Comparison of ENCODE assay signal across 1 cellular context in the genomic region with DNA sequence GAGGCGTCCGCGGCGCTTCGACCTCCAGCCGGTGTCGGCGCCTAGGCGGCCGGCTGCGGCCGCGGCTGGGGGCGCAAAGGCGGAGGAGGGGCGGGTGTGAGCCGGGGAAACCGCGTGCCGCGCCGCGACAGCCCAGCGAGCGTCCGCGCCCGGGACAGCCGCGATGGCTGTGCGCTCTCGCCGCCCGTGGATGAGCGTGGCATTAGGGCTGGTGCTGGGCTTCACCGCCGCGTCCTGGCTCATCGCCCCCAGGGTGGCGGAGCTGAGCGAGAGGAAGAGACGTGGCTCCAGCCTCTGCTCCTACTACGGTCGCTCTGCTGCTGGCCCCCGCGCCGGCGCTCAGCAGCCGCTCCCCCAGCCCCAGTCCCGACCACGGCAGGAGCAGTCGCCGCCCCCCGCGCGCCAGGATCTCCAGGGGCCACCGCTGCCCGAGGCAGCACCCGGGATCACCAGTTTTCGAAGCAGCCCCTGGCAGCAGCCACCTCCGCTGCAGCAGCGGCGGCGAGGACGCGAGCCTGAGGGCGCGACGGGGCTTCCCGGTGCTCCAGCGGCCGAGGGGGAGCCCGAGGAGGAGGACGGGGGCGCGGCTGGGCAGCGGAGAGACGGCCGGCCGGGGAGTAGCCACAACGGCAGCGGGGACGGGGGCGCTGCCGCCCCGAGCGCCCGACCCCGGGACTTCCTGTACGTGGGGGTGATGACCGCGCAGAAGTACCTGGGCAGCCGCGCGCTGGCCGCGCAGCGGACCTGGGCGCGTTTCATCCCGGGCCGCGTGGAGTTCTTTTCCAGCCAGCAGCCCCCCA.
TF ChIP-seq lines count a peak whose summit lies in the region.

No MANE protein-coding gene starts in this region.

TF ChIP-seq in HepG2, 621 proteins besides CTCF, POLR2A, EP300 and RAD21 (continued from another document):
- TF ChIP-seq ZMYM2 (CRISPR knock-in tag; IDR thresholded peaks at IDR 0.05) (no peak), BORCS8-MEF2B (CRISPR knock-in tag; IDR thresholded peaks at IDR 0.05) (0 out of 2 replicates have a peak, but pooled peaks have one; percentile 16), ATF7-NPFF (CRISPR knock-in tag; IDR thresholded peaks at IDR 0.05; ENCODE audit: low read depth) (peak; percentile 13; the same call in 1 of the 2 replicates), ZNF335 (CRISPR knock-in tag; IDR thresholded peaks at IDR 0.05) (no peak), ZNF777 (CRISPR knock-in tag; IDR thresholded peaks at IDR 0.05) (peak; percentile 94), RFX3 (CRISPR knock-in tag; IDR thresholded peaks at IDR 0.05) (no peak), ZNF3 (CRISPR knock-in tag; IDR thresholded peaks at IDR 0.05) (no peak), HOXD1 (CRISPR knock-in tag; IDR thresholded peaks at IDR 0.05) (peak; percentile 33; the same call in 1 of the 2 replicates), ZNF891 (CRISPR knock-in tag; IDR thresholded peaks at IDR 0.05) (no peak)
- TF ChIP-seq, protein P1, sequence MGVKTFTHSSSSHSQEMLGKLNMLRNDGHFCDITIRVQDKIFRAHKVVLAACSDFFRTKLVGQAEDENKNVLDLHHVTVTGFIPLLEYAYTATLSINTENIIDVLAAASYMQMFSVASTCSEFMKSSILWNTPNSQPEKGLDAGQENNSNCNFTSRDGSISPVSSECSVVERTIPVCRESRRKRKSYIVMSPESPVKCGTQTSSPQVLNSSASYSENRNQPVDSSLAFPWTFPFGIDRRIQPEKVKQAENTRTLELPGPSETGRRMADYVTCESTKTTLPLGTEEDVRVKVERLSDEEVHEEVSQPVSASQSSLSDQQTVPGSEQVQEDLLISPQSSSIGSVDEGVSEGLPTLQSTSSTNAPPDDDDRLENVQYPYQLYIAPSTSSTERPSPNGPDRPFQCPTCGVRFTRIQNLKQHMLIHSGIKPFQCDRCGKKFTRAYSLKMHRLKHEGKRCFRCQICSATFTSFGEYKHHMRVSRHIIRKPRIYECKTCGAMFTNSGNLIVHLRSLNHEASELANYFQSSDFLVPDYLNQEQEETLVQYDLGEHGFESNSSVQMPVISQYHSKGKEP (CRISPR knock-in tag; IDR thresholded peaks at IDR 0.05) = no peak
TF ChIP-seq in HepG2: peak in this region for 24.
